20 cellular contexts compared by ENCODE assay signal in the genomic region with DNA sequence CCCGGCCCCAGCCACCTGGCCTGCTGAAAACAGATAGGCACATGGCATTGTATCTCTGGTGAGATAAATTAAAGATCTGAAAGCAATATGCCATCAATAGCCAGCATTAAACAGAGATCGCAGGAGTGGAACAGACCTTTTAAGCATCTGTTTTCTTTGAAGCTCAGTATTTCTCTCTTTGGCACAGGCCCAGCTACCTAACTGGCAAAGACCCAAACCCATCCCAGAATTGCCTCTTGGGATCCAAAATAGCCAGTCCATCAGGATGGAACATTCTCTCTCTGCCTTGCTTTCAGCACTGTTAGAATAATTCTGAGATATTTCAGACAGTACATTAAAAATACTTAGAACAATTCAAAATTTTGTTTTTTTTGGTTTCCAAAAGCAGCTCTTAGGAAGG. TPM values are rescaled to one million over a fixed set of nuclear protein-coding genes. Genes with fewer than 3 reads are reported as not detected.
"Had no signal": no experiment of that assay in that cellular context is flagged by ENCODE, and none has a peak within 500 bp of the region (broad histone marks: within the 10 kb centered on the region; RNA-seq: fewer than 3 reads in every experiment).

No MANE protein-coding gene starts in this region.

- H3K4me3 ChIP-seq: body of pancreas, heart left ventricle, lung, upper lobe of right lung had no signal

- H3K9ac ChIP-seq: parathyroid adenoma had no signal

- ATAC-seq: activated naive CD4-positive, alpha-beta T cell treated with anti-CD3 and anti-CD28 coated beads, Interleukin-2, amount 50 U/mL, for 72 hours; body of pancreas; heart left ventricle; left colon; upper lobe of right lung had no signal

- DNase-seq: activated CD4-positive, alpha-beta T cell treated with anti-CD3 and anti-CD28 coated beads, Interleukin-2, amount 10 ng/mL, durations not matched to agents 7 days and 5 days; activated CD4-positive, CD25-positive, alpha-beta regulatory T cell; activated effector memory CD4-positive, alpha-beta T cell treated with Interleukin-2 at 50 U/mL for 16 hours; activated T-cell treated with anti-CD3 and anti-CD28 coated beads for 4 hours; amniotic stem cell; body of pancreas; central memory CD4-positive, alpha-beta T cell; cortex of kidney; effector CD8-positive, alpha-beta T cell; foreskin melanocyte; heart left ventricle; left colon; midbrain; naive B cell; stimulated activated CD4-positive, alpha-beta T cell treated with anti-CD3 and anti-CD28 coated beads, Interleukin-4, amount 100 ng/mL, for 24 hours; upper lobe of right lung had no signal

- H3K27me3 ChIP-seq: body of pancreas, upper lobe of right lung had no signal

- H2AFZ ChIP-seq: parathyroid adenoma had no signal

- H3K4me1 ChIP-seq: body of pancreas, parathyroid adenoma, upper lobe of right lung had no signal

- H3K9me3 ChIP-seq: body of pancreas, heart left ventricle, upper lobe of right lung had no signal

- H3K27ac ChIP-seq: body of pancreas, heart left ventricle, parathyroid adenoma, upper lobe of right lung had no signal

- H3K36me3 ChIP-seq: heart left ventricle, upper lobe of right lung had no signal

RNA-seq across cellular contexts. Expression of gene KCNJ6, which starts 46.0 kb away (rescaled TPM):
- total RNA-seq: activated CD4-positive, alpha-beta T cell treated with anti-CD3 and anti-CD28 coated beads, Interleukin-2, amount 10 ng/mL, durations not matched to agents 7 days and 5 days; activated CD8-positive, alpha-beta memory T cell treated with anti-CD3 and anti-CD28 coated beads for 36 hours; activated naive CD4-positive, alpha-beta T cell treated with anti-CD3 and anti-CD28 coated beads, Interleukin-2, amount 50 U/mL, for 72 hours; heart left ventricle had no signal
- polyA plus RNA-seq: heart left ventricle had no signal
